In genomic region chrX:32847921-32848320, GRCh38 we compare ENCODE assay signal across 23 cellular contexts.
"Had no signal": no experiment of that assay in that cellular context is flagged by ENCODE, and none has a peak within 500 bp of the region (broad histone marks: within the 10 kb centered on the region; RNA-seq: fewer than 3 reads in every experiment).

No MANE protein-coding gene starts in this region.

- H3K4me3 Mint-ChIP-seq: activated CD8-positive, alpha-beta memory T cell treated with anti-CD3 and anti-CD28 coated beads, Interleukin-2, amount 10 ng/mL, durations not matched to agents 7 days and 5 days; activated naive CD4-positive, alpha-beta T cell treated with anti-CD3 and anti-CD28 coated beads, Interleukin-2, amount 50 U/mL, for 24 hours; activated T-cell treated with anti-CD3 and anti-CD28 coated beads, Interleukin-2, amount 50 U/mL, for 24 hours; activated T-helper 1 cell treated with anti-CD3 and anti-CD28 coated beads, Interleukin-12 subunit alpha, Interleukin-12 subunit beta, Interleukin-2, Interleukin-4 antibody, amounts not matched to agents 30 ng/mL and 10 ng/mL and 1 ng/mL, durations not matched to agents 14 hours and 24 hours and 36 hours; T-helper 1 cell treated with Interleukin-12 subunit alpha and Interleukin-12 subunit beta and Interleukin-4 antibody, amounts not matched to agents 30 μg/mL and 1 μg/mL, for 36 hours; WTC11 had no signal

- ATAC-seq: activated CD8-positive, alpha-beta memory T cell treated with anti-CD3 and anti-CD28 coated beads, Interleukin-2, amount 10 ng/mL, durations not matched to agents 7 days and 5 days; K562; WTC11 had no signal

- H3K4me1 ChIP-seq: Peyer's patch, SJSA1 had no signal

- H3K27ac ChIP-seq: Peyer's patch, RWPE1, SJSA1 had no signal

- H3K9me3 Mint-ChIP-seq: activated naive CD4-positive, alpha-beta T cell treated with anti-CD3 and anti-CD28 coated beads, Interleukin-2, amount 50 U/mL, for 24 hours; activated T-cell treated with anti-CD3 and anti-CD28 coated beads, Interleukin-2, amount 50 U/mL, for 24 hours; T-helper 1 cell treated with Interleukin-12 subunit alpha and Interleukin-12 subunit beta and Interleukin-4 antibody, amounts not matched to agents 30 μg/mL and 1 μg/mL, for 36 hours; WTC11 had no signal

- DNase-seq: activated CD4-positive, alpha-beta T cell treated with anti-CD3 and anti-CD28 coated beads for 48 hours; activated CD4-positive, alpha-beta T cell treated with anti-CD3 and anti-CD28 coated beads, Interleukin-2, amount 50 U/mL, for 48 hours; activated CD4-positive, CD25-positive, alpha-beta regulatory T cell treated with anti-CD3 and anti-CD28 coated beads, Interleukin-2, amount 50 U/mL, for 72 hours; activated CD8-positive, alpha-beta memory T cell treated with anti-CD3 and anti-CD28 coated beads, Interleukin-2, amount 10 ng/mL, durations not matched to agents 7 days and 5 days; activated effector memory CD4-positive, alpha-beta T cell treated with Interleukin-2 at 50 U/mL for 16 hours; activated naive CD4-positive, alpha-beta T cell; activated T-cell treated with anti-CD3 and anti-CD28 coated beads, Interleukin-2, amount 50 U/mL, for 24 hours; central memory CD4-positive, alpha-beta T cell; Karpas-422; NCI-H1105 treated with DMSO at 0.1 percent for 48 hours; NCI-H1436 treated with DMSO at 0.1 percent for 48 hours; NCI-H187; NCI-H2081; NCI-H510A treated with DMSO at 0.1 percent for 48 hours; Peyer's patch; SHP77 had no signal

- H3K36me3 Mint-ChIP-seq: activated CD8-positive, alpha-beta memory T cell treated with anti-CD3 and anti-CD28 coated beads, Interleukin-2, amount 10 ng/mL, durations not matched to agents 7 days and 5 days; activated naive CD4-positive, alpha-beta T cell treated with anti-CD3 and anti-CD28 coated beads, Interleukin-2, amount 50 U/mL, for 24 hours; WTC11 had no signal

- H3K27ac Mint-ChIP-seq: activated CD8-positive, alpha-beta memory T cell treated with anti-CD3 and anti-CD28 coated beads, Interleukin-2, amount 10 ng/mL, durations not matched to agents 7 days and 5 days; activated naive CD4-positive, alpha-beta T cell treated with anti-CD3 and anti-CD28 coated beads, Interleukin-2, amount 50 U/mL, for 24 hours; activated T-cell treated with anti-CD3 and anti-CD28 coated beads, Interleukin-2, amount 50 U/mL, for 24 hours; activated T-helper 1 cell treated with anti-CD3 and anti-CD28 coated beads, Interleukin-12 subunit alpha, Interleukin-12 subunit beta, Interleukin-2, Interleukin-4 antibody, amounts not matched to agents 30 ng/mL and 10 ng/mL and 1 ng/mL, durations not matched to agents 14 hours and 24 hours and 36 hours; T-helper 1 cell treated with Interleukin-12 subunit alpha and Interleukin-12 subunit beta and Interleukin-4 antibody, amounts not matched to agents 30 μg/mL and 1 μg/mL, for 36 hours; WTC11 had no signal

- H3K36me3 ChIP-seq: Peyer's patch, SJSA1 had no signal

- H3K27me3 ChIP-seq: Peyer's patch, SJSA1 had no signal

- H3K4me1 Mint-ChIP-seq: activated CD8-positive, alpha-beta memory T cell treated with anti-CD3 and anti-CD28 coated beads, Interleukin-2, amount 10 ng/mL, durations not matched to agents 7 days and 5 days; activated naive CD4-positive, alpha-beta T cell treated with anti-CD3 and anti-CD28 coated beads, Interleukin-2, amount 50 U/mL, for 24 hours; WTC11 had no signal

- H3K9me3 ChIP-seq: Peyer's patch, SJSA1 had no signal

- H3K4me3 ChIP-seq: K562, Peyer's patch, SJSA1 had no signal

- H3K27me3 Mint-ChIP-seq: activated CD8-positive, alpha-beta memory T cell treated with anti-CD3 and anti-CD28 coated beads, Interleukin-2, amount 10 ng/mL, durations not matched to agents 7 days and 5 days; activated naive CD4-positive, alpha-beta T cell treated with anti-CD3 and anti-CD28 coated beads, Interleukin-2, amount 50 U/mL, for 24 hours had no signal
